1 cellular context compared by ENCODE assay signal in genomic region chr17:62426214-62426613, GRCh38.
TF ChIP-seq lines count a peak whose summit lies in the region.

No MANE protein-coding gene starts in this region.

TF ChIP-seq in K562, 482 proteins besides CTCF, POLR2A, EP300 and RAD21:
- TF ChIP-seq NFIX (CRISPR knock-in tag; IDR thresholded peaks at IDR 0.05; ENCODE audit: low read depth) (peak; percentile 75), NFIC (IDR thresholded peaks at IDR 0.05) (peak; percentile 89)
